In the genomic region with DNA sequence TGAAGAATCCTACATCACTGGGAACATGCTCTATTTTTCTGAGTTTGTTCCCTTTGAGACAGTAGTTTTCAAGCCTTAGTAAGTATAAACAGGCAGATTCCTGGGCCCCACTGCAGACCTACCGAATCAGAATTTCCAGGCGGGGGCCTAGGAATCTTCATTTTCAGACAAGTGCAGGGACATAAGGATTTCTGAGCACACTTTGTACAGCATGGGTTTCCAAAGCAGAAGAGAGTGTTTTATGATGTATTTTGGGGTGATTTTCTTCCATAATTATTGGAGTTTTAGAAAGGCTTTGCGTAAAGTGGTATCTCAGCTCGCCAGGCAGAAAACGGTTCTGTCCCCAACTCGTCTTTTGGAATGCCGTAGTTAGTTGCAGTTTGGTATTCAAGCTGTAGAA, we compare ENCODE assay signal across 8 cellular contexts. TPM values are rescaled to one million over a fixed set of nuclear protein-coding genes. Genes with fewer than 3 reads are reported as not detected.
DNase-seq lines count a peak whose midpoint lies in the region; ATAC-seq and TF ChIP-seq lines count a peak whose summit lies in the region.
"Not testable (repeated sequence)": the region's sequence is repeated elsewhere in the genome, so short reads cannot be mapped to it uniquely, and the experiment has no call there.

No MANE protein-coding gene starts in this region.

- H3K36me3 ChIP-seq in BJ (ENCODE audit: control insufficient read depth, insufficient read depth, low read length); HCT116 (ENCODE audit: control insufficient read depth in 1 of 2, insufficient read depth in 2 of 2, low read length in 2 of 2); rectal smooth muscle tissue (ENCODE audit: control insufficient read depth, insufficient read depth, low read length): not testable (repeated sequence)
- H3K36me3 ChIP-seq in OCI-LY7 (ENCODE audit: insufficient read depth, low read length): peaks cover 46% of the 10 kb centered on the region
- peaks cover 15% of the 10 kb centered on the region for H3K36me3 ChIP-seq in brain microvascular endothelial cell (replicated peaks)
- H3K36me3 ChIP-seq in mesodermal cell (ENCODE audit: control insufficient read depth, insufficient read depth, low read length): peaks cover 32% of the 10 kb centered on the region

- not testable (repeated sequence) for H3K9ac ChIP-seq in HCT116 (ENCODE audit: low read length); rectal smooth muscle tissue (ENCODE audit: low read length)

- not testable (repeated sequence) for H3K27me3 ChIP-seq in BJ (ENCODE audit: control insufficient read depth, insufficient read depth, low read length); HCT116 (ENCODE audit: insufficient read depth, low read length); brain microvascular endothelial cell (replicated peaks); rectal smooth muscle tissue (ENCODE audit: control insufficient read depth, insufficient read depth, low read length)

- not testable (repeated sequence) for ATAC-seq in HCT116; activated CD8-positive, alpha-beta T cell treated with anti-CD3 and anti-CD28 coated beads, Interleukin-2, amount 10 ng/mL, durations not matched to agents 7 days and 5 days

- H4K20me1 ChIP-seq in HCT116 (ENCODE audit: insufficient read depth): not testable (repeated sequence)
- H4K20me1 ChIP-seq in OCI-LY7 (ENCODE audit: insufficient read depth, low read length): peaks cover 31% of the 10 kb centered on the region

- POLR2A ChIA-PET in BJ (lab: Charles Lee); HCT116 (lab: Charles Lee); activated CD8-positive, alpha-beta T cell treated with anti-CD3 and anti-CD28 coated beads, Interleukin-2, amount 10 ng/mL, durations not matched to agents 7 days and 5 days (lab: Charles Lee): not testable (repeated sequence)
- POLR2A ChIA-PET in OCI-LY7 (lab: Charles Lee): interaction anchor here (1.1 to 1.2 kb wide), 2 partner anchors 12 to 45 kb away, joined by 3 to 6 read pairs; a partner anchor contains a TSS

- CTCF ChIA-PET in BJ (lab: Yijun Ruan, JAX); HCT116 (lab: Charles Lee); OCI-LY7 (lab: Charles Lee; ENCODE audit: unreplicated experiment); activated CD8-positive, alpha-beta T cell treated with anti-CD3 and anti-CD28 coated beads, Interleukin-2, amount 10 ng/mL, durations not matched to agents 7 days and 5 days (lab: Charles Lee): not testable (repeated sequence)

- not testable (repeated sequence) for TF ChIP-seq RAD21 in HCT116 (IDR thresholded peaks at IDR 0.05; ENCODE audit: low read depth)

- 85 to 97% methylated on average over 4 to 5 of the region's 7 CpGs for WGBS in mesodermal cell (ENCODE audit: insufficient coverage in 2 of 2), 2 experiments

- intact Hi-C loops in HCT116 (cut with micrococcal nuclease): loop anchor here (10.0 kb wide), 1 partner anchor 187 kb away; no protein-coding TSS in a partner anchor
- intact Hi-C loops in OCI-LY7 (cut with micrococcal nuclease; ENCODE audit: unreplicated experiment): not testable (repeated sequence)

- not testable (repeated sequence) for DNase-seq in BJ (ENCODE audit: low read depth); HCT116 (ENCODE audit: low read depth, low spot score); OCI-LY7 (ENCODE audit: low spot score); activated CD8-positive, alpha-beta T cell treated with anti-CD3 and anti-CD28 coated beads, Interleukin-2, amount 10 ng/mL, durations not matched to agents 7 days and 5 days; brain microvascular endothelial cell; fibroblast of mammary gland (ENCODE audit: low read depth)

- H3K9me2 ChIP-seq in HCT116 (ENCODE audit: insufficient read depth); OCI-LY7 (ENCODE audit: insufficient read depth, low read length): not testable (repeated sequence)

- H3K4me1 Mint-ChIP-seq in activated CD8-positive, alpha-beta T cell treated with anti-CD3 and anti-CD28 coated beads, Interleukin-2, amount 10 ng/mL, durations not matched to agents 7 days and 5 days (ENCODE audit: low read depth): peaks cover 35% of the 10 kb centered on the region

- peaks cover 29% of the 10 kb centered on the region for H3K36me3 Mint-ChIP-seq in activated CD8-positive, alpha-beta T cell treated with anti-CD3 and anti-CD28 coated beads, Interleukin-2, amount 10 ng/mL, durations not matched to agents 7 days and 5 days (ENCODE audit: low read depth)

- peak overlapping the region; percentile 24; the same call in 1 of the 2 replicates for H3K4me2 ChIP-seq in HCT116 (ENCODE audit: low read length)
- peak overlapping the region; percentile 87 for H3K4me2 ChIP-seq in OCI-LY7 (ENCODE audit: low read length)

- BruUV-seq in HCT116 (replicated peaks; lab: Mats Ljungman, UMichigan); OCI-LY7 (replicated peaks; lab: Mats Ljungman, UMichigan): not testable (repeated sequence)

- RAD21 ChIA-PET in HCT116 (lab: Charles Lee; ENCODE audit: low non-redundant PET in 1 of 2, low total read pairs in 2 of 2, uncharacterized antibody in 2 of 2, unreplicated experiment in 2 of 2): not testable (repeated sequence)

- not testable (repeated sequence) for TF ChIP-seq POLR2A in HCT116 (IDR thresholded peaks at IDR 0.05; ENCODE audit: borderline replicate concordance, extremely low read depth, insufficient read depth, insufficient read length)

- not testable (repeated sequence) for H3K27me3 Mint-ChIP-seq in activated CD8-positive, alpha-beta T cell treated with anti-CD3 and anti-CD28 coated beads, Interleukin-2, amount 10 ng/mL, durations not matched to agents 7 days and 5 days (ENCODE audit: low read depth)

- in situ Hi-C loops in brain microvascular endothelial cell (cut with HindIII; ENCODE audit: low pct_ligation_motif_present, low sequenced_read_pairs): not testable (repeated sequence)

- not testable (repeated sequence) for H3K27ac ChIP-seq in HCT116 (ENCODE audit: low read depth, low read length); OCI-LY7 (ENCODE audit: low read depth, low read length, poor library complexity, severe bottlenecking); brain microvascular endothelial cell; mesodermal cell (ENCODE audit: low read depth, low read length, severe bottlenecking)
- H3K27ac ChIP-seq in rectal smooth muscle tissue (ENCODE audit: low read depth, low read length): peak overlapping the region; percentile 10

- not testable (repeated sequence) for H2AFZ ChIP-seq in HCT116 (ENCODE audit: low read depth, low read length, poor library complexity, severe bottlenecking); OCI-LY7 (ENCODE audit: low read length)

- H3K4me1 ChIP-seq in HCT116 (ENCODE audit: control insufficient read depth in 1 of 2, insufficient read depth in 2 of 2, low read length in 2 of 2): peaks cover 4 to 12% of the 10 kb centered on the region in 2 experiments; a peak in 3 of 4 replicates
- H3K4me1 ChIP-seq in OCI-LY7 (ENCODE audit: insufficient read depth, low read length, poor library complexity, severe bottlenecking): peaks cover 33% of the 10 kb centered on the region
- not testable (repeated sequence) for H3K4me1 ChIP-seq in mesodermal cell (ENCODE audit: control insufficient read depth, insufficient read depth, low read length, poor library complexity, severe bottlenecking); rectal smooth muscle tissue (ENCODE audit: control insufficient read depth, insufficient read depth, low read length)

- TF ChIP-seq CTCF in BJ (IDR thresholded peaks at IDR 0.05; ENCODE audit: insufficient read depth, low read depth, low read length); HCT116 (IDR thresholded peaks at IDR 0.05 in 2 of 3, conservative IDR thresholded peaks at IDR 0.05 in 1 of 3; ENCODE audit: borderline replicate concordance in 1 of 3, insufficient read depth in 1 of 3, low read depth in 2 of 3, low read length in 2 of 3); OCI-LY7 (conservative IDR thresholded peaks at IDR 0.05; ENCODE audit: low read length); brain microvascular endothelial cell (IDR thresholded peaks at IDR 0.05; ENCODE audit: low read depth, low read length, missing control alignments); fibroblast of mammary gland (conservative IDR thresholded peaks at IDR 0.05; ENCODE audit: control insufficient read depth, insufficient read depth, low read depth, low read length): not testable (repeated sequence)

- H3K27ac Mint-ChIP-seq in activated CD8-positive, alpha-beta T cell treated with anti-CD3 and anti-CD28 coated beads, Interleukin-2, amount 10 ng/mL, durations not matched to agents 7 days and 5 days: not testable (repeated sequence)

- not testable (repeated sequence) for H3K9me3 ChIP-seq in HCT116 (ENCODE audit: control insufficient read depth in 1 of 2, insufficient read depth in 1 of 2, low read depth in 1 of 2, low read length in 2 of 2); OCI-LY7 (ENCODE audit: low read length); mesodermal cell (ENCODE audit: control insufficient read depth, low read length)

- not testable (repeated sequence) for H3K9me3 Mint-ChIP-seq in activated CD8-positive, alpha-beta T cell treated with anti-CD3 and anti-CD28 coated beads, Interleukin-2, amount 10 ng/mL, durations not matched to agents 7 days and 5 days (ENCODE audit: insufficient read depth)

- H3K79me2 ChIP-seq in HCT116 (ENCODE audit: insufficient read depth, low read length) (peaks cover 50% of the 10 kb centered on the region), OCI-LY7 (ENCODE audit: insufficient read depth, low read depth, low read length) (peaks cover 51% of the 10 kb centered on the region)

- H3K4me3 ChIP-seq in BJ (ENCODE audit: low read depth, low read length) (peak overlapping the region; percentile 26; the same call in 1 of the 2 replicates), HCT116 (replicated peaks in 1 of 2; ENCODE audit: low read depth in 1 of 2, low read length in 2 of 2) (0 out of 4 replicates have a peak overlapping the region, but pooled peaks of 1 of the 2 experiments have one; percentile 4), OCI-LY7 (ENCODE audit: low read depth, low read length, poor library complexity, severe bottlenecking) (peak overlapping the region; percentile 65), brain microvascular endothelial cell (ENCODE audit: low read depth, low read length) (peak overlapping the region; percentile 20), fibroblast of mammary gland (ENCODE audit: control insufficient read depth, low read depth, low read length) (peak overlapping the region; percentile 29), mesodermal cell (ENCODE audit: extremely low read depth, insufficient read depth, low read length, poor library complexity, severe bottlenecking) (peak overlapping the region; percentile 26)
- not testable (repeated sequence) for H3K4me3 ChIP-seq in rectal smooth muscle tissue (ENCODE audit: low read length)

- peak overlapping the region; percentile 78 for H3K4me3 Mint-ChIP-seq in activated CD8-positive, alpha-beta T cell treated with anti-CD3 and anti-CD28 coated beads, Interleukin-2, amount 10 ng/mL, durations not matched to agents 7 days and 5 days

RNA-seq across cellular contexts. Expression of a gene that starts 1.4 kb away (rescaled TPM):
- polyA plus RNA-seq in BJ (2011; rRNA removed): 12.4 and 25.0 TPM in 2 replicates
- 34.2 and 35.2 TPM in 2 replicates for polyA minus RNA-seq in BJ (2011; rRNA and poly(A)+ RNA removed)
- 49.1 TPM for total RNA-seq in HCT116 (2021; ENCODE audit: unreplicated experiment)
- 10.6 and 11.9 TPM in 2 replicates for polyA plus RNA-seq in HCT116 (2012)
- total RNA-seq in OCI-LY7 (2014; rRNA removed; shearing (Covaris generic)): 35.1 and 50.0 TPM in 2 replicates
- 66.7 and 76.3 TPM in 2 replicates for total RNA-seq in OCI-LY7 (2022)
- total RNA-seq in activated CD8-positive, alpha-beta T cell treated with anti-CD3 and anti-CD28 coated beads, Interleukin-2, amount 10 ng/mL, durations not matched to agents 7 days and 5 days: 10 to 100 TPM; 61.0 TPM
- polyA plus RNA-seq in mesodermal cell (2013, experiment 1 of 2): 40.3 TPM
- polyA plus RNA-seq in mesodermal cell (2013, experiment 2 of 2): 43.0 TPM

RNA-seq across cellular contexts. Expression of a gene that starts 44.9 kb away (rescaled TPM):
- polyA plus RNA-seq in BJ (2011; rRNA removed): 2.3 and 5.5 TPM in 2 replicates
- 1.5 and 2.3 TPM in 2 replicates for polyA minus RNA-seq in BJ (2011; rRNA and poly(A)+ RNA removed)
- total RNA-seq in HCT116 (2021; ENCODE audit: unreplicated experiment) (12.7 TPM), OCI-LY7 (2022) (25.7 and 28.0 TPM in 2 replicates)
- 1.3 and 2.4 TPM in 2 replicates for polyA plus RNA-seq in HCT116 (2012)
- total RNA-seq in OCI-LY7 (2014; rRNA removed; shearing (Covaris generic)): 14.4 and 16.2 TPM in 2 replicates
- total RNA-seq in activated CD8-positive, alpha-beta T cell treated with anti-CD3 and anti-CD28 coated beads, Interleukin-2, amount 10 ng/mL, durations not matched to agents 7 days and 5 days: 10 to 100 TPM; 12.9 to 13.5 TPM
- 15.3 TPM for polyA plus RNA-seq in mesodermal cell (2013, experiment 1 of 2)
- polyA plus RNA-seq in mesodermal cell (2013, experiment 2 of 2): 14.7 TPM
